In the genomic region with DNA sequence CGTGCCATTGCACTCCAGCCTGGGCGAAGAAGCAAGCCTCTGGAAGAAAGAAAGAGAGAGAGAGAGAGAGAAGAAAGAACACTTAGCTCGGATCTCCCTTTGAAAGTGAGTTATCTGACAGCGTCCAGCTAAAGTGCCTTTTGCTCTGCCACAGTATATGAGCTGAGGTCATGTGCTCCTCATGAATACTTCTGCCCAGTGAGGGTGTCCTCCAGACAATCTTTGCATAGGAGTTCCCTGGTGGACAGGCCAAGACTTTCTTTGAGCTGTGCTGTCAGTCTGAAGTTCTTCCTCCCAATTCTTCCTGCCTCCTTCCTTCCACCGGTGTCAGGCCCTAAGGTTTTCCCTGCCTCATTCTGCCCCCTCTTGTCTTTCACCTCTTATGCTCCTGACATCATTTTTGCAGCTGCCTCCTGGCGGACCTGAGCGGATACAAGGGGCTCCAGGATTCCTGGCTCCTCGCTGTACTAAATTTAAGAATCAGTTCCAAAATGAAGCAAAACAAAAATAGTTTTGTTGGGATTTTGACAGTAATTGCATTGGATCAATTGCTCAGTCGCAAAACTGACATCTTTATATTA, we compare ENCODE assay signal across 19 cellular contexts. TPM values are rescaled to one million over a fixed set of nuclear protein-coding genes. Genes with fewer than 3 reads are reported as not detected.
DNase-seq lines count a peak whose midpoint lies in the region; ATAC-seq, FAIRE-seq and TF ChIP-seq lines count a peak whose summit lies in the region.
"Had no signal": no experiment of that assay in that cellular context is flagged by ENCODE, and none has a peak within 500 bp of the region (broad histone marks: within the 10 kb centered on the region; RNA-seq: fewer than 3 reads in every experiment).

No MANE protein-coding gene starts in this region.

- H3K36me3 ChIP-seq in DND-41 (ENCODE audit: insufficient read depth, low read length) (peaks cover 45% of the 10 kb centered on the region), K562 (ENCODE audit: control insufficient read depth, insufficient read depth, low read length) (peaks cover 28% of the 10 kb centered on the region), mesendoderm (ENCODE audit: control insufficient read depth, insufficient read depth, low read length) (peaks cover 5% of the 10 kb centered on the region)

- H2BK5ac ChIP-seq in mesendoderm (ENCODE audit: low read length), result no peak overlapping the region

- H2BK120ac ChIP-seq in mesendoderm (ENCODE audit: low read depth, low read length), result no peak overlapping the region

- no peak overlapping the region for H3K4me3 ChIP-seq in DND-41 (ENCODE audit: low read depth in 1 of 2, low read length in 2 of 2)
- no peak overlapping the region for H3K4me3 ChIP-seq in K562
- no peak overlapping the region for H3K4me3 ChIP-seq in mesendoderm (ENCODE audit: low read length)
- H3K4me3 ChIP-seq: BLaER1 had no signal

- H3K4me2 ChIP-seq in DND-41 (ENCODE audit: insufficient read depth, low read length) (no peak overlapping the region), K562 (ENCODE audit: insufficient read depth, low read length) (no peak overlapping the region), mesendoderm (ENCODE audit: low read length) (no peak overlapping the region)
- H3K4me2 ChIP-seq: BLaER1, KMS-11 had no signal

- H3K27me3 Mint-ChIP-seq in effector memory CD8-positive, alpha-beta T cell, result no peaks in the 10 kb centered on the region
- H3K27me3 Mint-ChIP-seq: CD8-positive, alpha-beta memory T cell; IgD-negative memory B cell had no signal

- H3K4me1 ChIP-seq in DND-41 (ENCODE audit: insufficient read depth, low read length), result no peaks in the 10 kb centered on the region
- no peaks in the 10 kb centered on the region for H3K4me1 ChIP-seq in K562 (replicated peaks in 1 of 2; ENCODE audit: control insufficient read depth in 2 of 2, insufficient read depth in 2 of 2, low read length in 2 of 2)
- H3K4me1 ChIP-seq in mesendoderm (ENCODE audit: control insufficient read depth, low read depth, low read length), result no peaks in the 10 kb centered on the region
- H3K4me1 ChIP-seq: Caco-2 had no signal

- TF ChIP-seq CTCF in DND-41 (IDR thresholded peaks at IDR 0.05; ENCODE audit: borderline replicate concordance, extremely low read depth, low read length, poor library complexity, severe bottlenecking), result no peak
- TF ChIP-seq CTCF in K562 (IDR thresholded peaks at IDR 0.05 in 2 of 3, conservative IDR thresholded peaks at IDR 0.05 in 1 of 3; ENCODE audit: insufficient read depth in 2 of 3, low read depth in 1 of 3, low read length in 3 of 3), result no peak

- H2AFZ ChIP-seq in DND-41 (ENCODE audit: low read depth, low read length) (no peak overlapping the region), K562 (ENCODE audit: low read depth, low read length) (no peak overlapping the region)

- H3K56ac ChIP-seq in mesendoderm (ENCODE audit: low read length), result no peak overlapping the region

- no peaks in the 10 kb centered on the region for H3K9me1 ChIP-seq in K562 (ENCODE audit: control insufficient read depth, insufficient read depth, low read length)

- peak; percentile 62 for TF ChIP-seq POLR2A in K562 (conservative IDR thresholded peaks at IDR 0.05)

- TF ChIP-seq RAD21 in K562 (CRISPR knock-in tag; conservative IDR thresholded peaks at IDR 0.05 in 1 of 2, IDR thresholded peaks at IDR 0.05 in 1 of 2), result no peak

- TF ChIP-seq EP300 in K562 (IDR thresholded peaks at IDR 0.05; ENCODE audit: low read length), result no peak

- no peak overlapping the region for H2AK5ac ChIP-seq in mesendoderm (ENCODE audit: low read length)

- no peak overlapping the region for H3K4ac ChIP-seq in mesendoderm (ENCODE audit: low read depth, low read length)

- ATAC-seq in DND-41 (ENCODE audit: insufficient read depth, low read depth) (peak; percentile 33; the same call in 1 of the 3 replicates), K562 (peak; percentile 64), HG02571 (IDR thresholded peaks at IDR 0.05; ENCODE audit: unreplicated experiment) (no peak)
- no peak for ATAC-seq in effector memory CD8-positive, alpha-beta T cell (replicated peaks)

- no peak overlapping the region for H3K18ac ChIP-seq in mesendoderm (ENCODE audit: low read length)

- intact Hi-C loops in K562 (cut with micrococcal nuclease), result no loop called here

- H3K27me3 ChIP-seq in DND-41 (ENCODE audit: insufficient read depth, low read length, poor library complexity) (no peaks in the 10 kb centered on the region), K562 (ENCODE audit: control insufficient read depth in 2 of 2, insufficient read depth in 2 of 2, low read length in 2 of 2) (no peaks in the 10 kb centered on the region), mesendoderm (ENCODE audit: insufficient read depth, low read length, poor library complexity) (no peaks in the 10 kb centered on the region)
- H3K27me3 ChIP-seq: BLaER1 had no signal

- no peaks in the 10 kb centered on the region for H3K79me2 ChIP-seq in DND-41 (ENCODE audit: insufficient read depth, low read length)
- peaks cover 4% of the 10 kb centered on the region; the same call in 1 of the 3 replicates for H3K79me2 ChIP-seq in K562 (ENCODE audit: control insufficient read depth, insufficient read depth, low read length)
- no peaks in the 10 kb centered on the region for H3K79me2 ChIP-seq in mesendoderm (ENCODE audit: control insufficient read depth, insufficient read depth, low read length)

- CTCF ChIA-PET in K562 (lab: Yijun Ruan, JAX; ENCODE audit: low intra/inter-chr PET ratio), result no interaction called here

- no peak overlapping the region for H3K23ac ChIP-seq in mesendoderm (ENCODE audit: low read length)

- POLR2A ChIA-PET in K562 (lab: Yijun Ruan, JAX), result interaction anchor here (0.6 to 1.6 kb wide), 2 partner anchors 11 to 30 kb away, joined by 3 to 5 read pairs; no protein-coding TSS in a partner anchor

- H4K8ac ChIP-seq in mesendoderm (ENCODE audit: low read depth, low read length), result no peak overlapping the region

- H4K5ac ChIP-seq in mesendoderm (ENCODE audit: low read length), result no peak overlapping the region

- H3K27ac ChIP-seq in DND-41 (ENCODE audit: low read length) (no peak overlapping the region), K562 (ENCODE audit: extremely low read depth, low read depth, low read length) (no peak overlapping the region), mesendoderm (ENCODE audit: low read depth, low read length) (no peak overlapping the region)
- H3K27ac ChIP-seq: 22Rv1, BLaER1, KMS-11 had no signal

- BruUV-seq in K562 (replicated peaks; lab: Mats Ljungman, UMichigan), result no TSS peak

- in situ Hi-C loops in K562 (cut with MboI), result no loop called here

- no peaks in the 10 kb centered on the region for H3K9me3 Mint-ChIP-seq in effector memory CD8-positive, alpha-beta T cell

- WGBS in K562 (ENCODE audit: insufficient coverage, low coverage, missing lambda C conversion rate), result 93% methylated on average over 9 of the region's 9 CpGs
- WGBS in mesendoderm (ENCODE audit: extremely low coverage, insufficient coverage, low lambda C conversion rate), result no CpG with 5 or more reads among the region's 9 CpGs

- no peak overlapping the region for H3K4me3 Mint-ChIP-seq in effector memory CD8-positive, alpha-beta T cell
- H3K4me3 Mint-ChIP-seq: CD8-positive, alpha-beta memory T cell; IgD-negative memory B cell had no signal

- no peaks in the 10 kb centered on the region for H3K9me3 ChIP-seq in DND-41 (ENCODE audit: insufficient read depth, low read length, severe bottlenecking)
- peaks cover 21% of the 10 kb centered on the region for H3K9me3 ChIP-seq in K562 (replicated peaks; ENCODE audit: control insufficient read depth, insufficient read depth, low read depth, low read length)
- H3K9me3 ChIP-seq: Caco-2 had no signal

- DNase-seq in DND-41, result no peak
- DNase-seq in K562 (ENCODE audit: extremely low read depth in 1 of 4, low spot score in 3 of 4), result no peak
- peak; percentile 14 for DNase-seq in mesendoderm
- no peak for DNase-seq in activated naive CD4-positive, alpha-beta T cell treated with Interleukin-2 at 50 U/mL for 16 hours
- DNase-seq in iPS-NIHi11 (ENCODE audit: low spot score), result no peak
- DNase-seq in effector memory CD8-positive, alpha-beta T cell, result no peak
- DNase-seq: AML-193; Caco-2; CD8-positive, alpha-beta memory T cell; DMS53; GOT3; HCEC 1CT had no signal

- H2BK15ac ChIP-seq in mesendoderm (replicated peaks; ENCODE audit: low read depth), result no peak overlapping the region

- no peaks in the 10 kb centered on the region for H3K36me3 Mint-ChIP-seq in effector memory CD8-positive, alpha-beta T cell (ENCODE audit: insufficient read depth)

- H4K20me1 ChIP-seq in DND-41 (ENCODE audit: insufficient read depth, low read length) (peaks cover 7% of the 10 kb centered on the region; the same call in 1 of the 2 replicates), K562 (replicated peaks; ENCODE audit: control insufficient read depth, insufficient read depth, low read length) (no peaks in the 10 kb centered on the region)
- H4K20me1 ChIP-seq: BLaER1 had no signal

- no peak overlapping the region for H3K27ac Mint-ChIP-seq in effector memory CD8-positive, alpha-beta T cell
- H3K27ac Mint-ChIP-seq: CD8-positive, alpha-beta memory T cell; IgD-negative memory B cell had no signal

- no peaks in the 10 kb centered on the region for H3K79me1 ChIP-seq in mesendoderm (ENCODE audit: low read length)

- no peak for FAIRE-seq in K562 (lab: Jason Lieb, UNC)
- FAIRE-seq: GM12891 had no signal

- no peak overlapping the region for H3K9ac ChIP-seq in DND-41 (ENCODE audit: low read depth, low read length)
- no peak overlapping the region for H3K9ac ChIP-seq in K562 (ENCODE audit: insufficient read depth in 1 of 2, low read depth in 2 of 2, low read length in 2 of 2)
- no peak overlapping the region for H3K9ac ChIP-seq in mesendoderm (ENCODE audit: low read length)
- H3K9ac ChIP-seq: BLaER1, KMS-11 had no signal

- no peaks in the 10 kb centered on the region for H3K4me1 Mint-ChIP-seq in effector memory CD8-positive, alpha-beta T cell (ENCODE audit: low read depth in 2 of 2)
- H3K4me1 Mint-ChIP-seq: CD8-positive, alpha-beta memory T cell had no signal

RNA-seq across cellular contexts. Expression of gene XRCC2, which starts 31.9 kb away (rescaled TPM):
- polyA plus RNA-seq in PFSK-1 (2012; ENCODE audit: insufficient read length, low read depth), result 2.9 TPM
- 29.4 and 103 TPM in 2 replicates for total RNA-seq in K562 (2011; cell fraction: chromatin; rRNA removed; ENCODE audit: low replicate concordance)
- 20.0 and 29.2 TPM in 2 replicates for total RNA-seq in K562 (2011; cell fraction: nucleolus; rRNA removed)
- total RNA-seq in K562 (2011; cell fraction: nucleoplasm; rRNA removed), result 43.2 and 46.0 TPM in 2 replicates
- total RNA-seq in K562 (2014; rRNA removed), result 35.1 and 38.1 TPM in 2 replicates
- total RNA-seq in K562 (2014; rRNA removed; fragmentation: Illumina TruSeq; extraction: Trizol), result 58.0 and 62.1 TPM in 2 replicates
- total RNA-seq in K562 (2015; rRNA removed; fragmentation: Illumina TruSeq; extraction: Trizol), result 46.5 and 52.0 TPM in 2 replicates
- 36.8 and 37.6 TPM in 2 replicates for total RNA-seq in K562 (2021)
- 27.8 and 39.8 TPM in 2 replicates for polyA plus RNA-seq in K562 (2011; rRNA removed)
- polyA plus RNA-seq in K562 (2011; cell fraction: cytosol; rRNA removed), result 12.6 and 14.0 TPM in 2 replicates
- 39.3 and 59.9 TPM in 2 replicates for polyA plus RNA-seq in K562 (2011; cell fraction: nucleus; rRNA removed)
- 21.2 and 21.9 TPM in 2 replicates for polyA plus RNA-seq in K562 (2012)
- polyA plus RNA-seq in K562 (2014; fragmentation: Illumina TruSeq; extraction: Trizol), result 47.4 and 55.9 TPM in 2 replicates
- 10 to 100 TPM; 16.2 to 22.4 TPM for polyA plus RNA-seq in K562 (2014; fragmentation: Nextera tagmentation; extraction: Ambion mirVana)
- polyA plus RNA-seq in K562 (2014; rRNA removed), result 46.1 and 51.9 TPM in 2 replicates
- 36.0 and 43.9 TPM in 2 replicates for polyA minus RNA-seq in K562 (2011; rRNA and poly(A)+ RNA removed)
- 9.5 and 15.1 TPM in 2 replicates for polyA minus RNA-seq in K562 (2011; cell fraction: cytosol; rRNA and poly(A)+ RNA removed)
- polyA minus RNA-seq in K562 (2011; cell fraction: nucleus; rRNA and poly(A)+ RNA removed), result 25.3 and 28.5 TPM in 2 replicates
- 23.2 TPM for polyA plus RNA-seq in mesendoderm (2013, experiment 1 of 2)
- 22.3 TPM for polyA plus RNA-seq in mesendoderm (2013, experiment 2 of 2)

Comparison
In these comparisons a context has a peak if more than half of its experiments do, and no peak if none do; other contexts are left out.
1. ATAC-seq: peak in DND-41 (single experiment) and K562 (single experiment); none in HG02571 (single experiment) and effector memory CD8-positive, alpha-beta T cell (single experiment).